8 cellular contexts compared by ENCODE assay signal in the genomic region with DNA sequence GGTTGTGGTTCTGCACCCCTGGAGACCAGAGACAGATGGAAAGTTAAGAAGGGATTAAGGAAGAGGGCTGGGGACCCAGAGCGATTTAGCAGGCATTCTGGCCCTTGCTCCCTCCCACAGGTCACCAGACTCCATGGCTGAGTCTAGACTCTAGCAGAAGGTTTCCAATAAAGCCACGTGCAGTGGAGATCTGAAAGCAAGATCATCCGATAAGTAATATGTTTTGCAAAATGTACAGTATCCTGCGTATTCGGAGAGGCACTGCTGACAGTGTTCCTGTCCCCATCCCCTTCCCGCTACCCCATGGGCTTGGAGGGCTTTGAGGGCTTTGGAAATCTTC. TPM values are rescaled to one million over a fixed set of nuclear protein-coding genes. Genes with fewer than 3 reads are reported as not detected.
DNase-seq lines count a peak whose midpoint lies in the region; ATAC-seq, FAIRE-seq and TF ChIP-seq lines count a peak whose summit lies in the region.

No MANE protein-coding gene starts in this region.

- H3K27me3 Mint-ChIP-seq in activated T-cell treated with anti-CD3 and anti-CD28 coated beads, Interleukin-2, amount 50 U/mL, for 24 hours: no peaks in the 10 kb centered on the region

- H3K4me1 Mint-ChIP-seq in activated T-cell treated with anti-CD3 and anti-CD28 coated beads, Interleukin-2, amount 50 U/mL, for 24 hours (ENCODE audit: low read depth): peaks cover 54% of the 10 kb centered on the region

- H3K9ac ChIP-seq in kidney (ENCODE audit: low read length in 2 of 2): peak overlapping the region in 1 of 2 donors; percentile 29

- DNase-seq in activated T-cell treated with anti-CD3 and anti-CD28 coated beads, Interleukin-2, amount 50 U/mL, for 24 hours: no peak
- DNase-seq in activated T-cell treated with anti-CD3 and anti-CD28 coated beads, Interleukin-2, amount 50 U/mL, for 1 hour: no peak
- DNase-seq in activated naive CD4-positive, alpha-beta T cell treated with anti-CD3 and anti-CD28 coated beads, Interleukin-2, amount 50 U/mL, for 72 hours (ENCODE audit: low spot score in 2 of 2): no peak
- no peak for DNase-seq in kidney
- no peak for DNase-seq in NCI-H1105 treated with DMSO at 0.1 percent for 48 hours (lab: John Stamatoyannopoulos, UW)
- no peak for DNase-seq in NCI-H748 (lab: John Stamatoyannopoulos, UW; ENCODE audit: unreplicated experiment)

- peak overlapping the region; percentile 57 to 75 for H3K4me3 ChIP-seq in kidney (ENCODE audit: low read length in 2 of 2)
- peak overlapping the region; percentile 80 for H3K4me3 ChIP-seq in thymus (ENCODE audit: low read length)

- H3K9me3 Mint-ChIP-seq in activated T-cell treated with anti-CD3 and anti-CD28 coated beads, Interleukin-2, amount 50 U/mL, for 24 hours: no peaks in the 10 kb centered on the region
- peaks cover 0 to 3% of the 10 kb centered on the region in 2 donors for H3K9me3 Mint-ChIP-seq in activated naive CD4-positive, alpha-beta T cell treated with anti-CD3 and anti-CD28 coated beads, Interleukin-2, amount 50 U/mL, for 72 hours

- intact Hi-C loops in kidney (cut with DNase I): no loop called here

- peaks cover 16% of the 10 kb centered on the region for H3K36me3 Mint-ChIP-seq in activated T-cell treated with anti-CD3 and anti-CD28 coated beads, Interleukin-2, amount 50 U/mL, for 24 hours (ENCODE audit: low read depth)
- peaks cover 10 to 28% of the 10 kb centered on the region in 2 donors for H3K36me3 Mint-ChIP-seq in activated naive CD4-positive, alpha-beta T cell treated with anti-CD3 and anti-CD28 coated beads, Interleukin-2, amount 50 U/mL, for 72 hours

- no peaks in the 10 kb centered on the region for H3K9me3 ChIP-seq in kidney (ENCODE audit: control insufficient read depth in 1 of 2, low read length in 2 of 2)
- H3K9me3 ChIP-seq in thymus (ENCODE audit: control insufficient read depth): no peaks in the 10 kb centered on the region

- FAIRE-seq in kidney (lab: Jason Lieb, UNC): no peak

- H3K4me1 ChIP-seq in kidney (ENCODE audit: control insufficient read depth in 1 of 2, insufficient read depth in 1 of 2, low read depth in 1 of 2, low read length in 2 of 2): peaks cover 0 to 7% of the 10 kb centered on the region in 2 donors
- peaks cover 7% of the 10 kb centered on the region for H3K4me1 ChIP-seq in thymus (ENCODE audit: control insufficient read depth, insufficient read depth, low read length)

- ATAC-seq in activated naive CD4-positive, alpha-beta T cell treated with anti-CD3 and anti-CD28 coated beads, Interleukin-2, amount 50 U/mL, for 72 hours: peak; percentile 2 to 16
- no peak for ATAC-seq in GM18858 (IDR thresholded peaks at IDR 0.05; ENCODE audit: unreplicated experiment)

- no peak for TF ChIP-seq CTCF in kidney (IDR thresholded peaks at IDR 0.05; ENCODE audit: borderline replicate concordance, extremely low read depth, insufficient read depth)

- H3K36me3 ChIP-seq in kidney (ENCODE audit: control insufficient read depth in 1 of 2, insufficient read depth in 2 of 2, low read length in 2 of 2) (no peaks in the 10 kb centered on the region), thymus (ENCODE audit: control insufficient read depth, insufficient read depth) (no peaks in the 10 kb centered on the region)

- peak overlapping the region; percentile 80 for H3K4me3 Mint-ChIP-seq in activated T-cell treated with anti-CD3 and anti-CD28 coated beads, Interleukin-2, amount 50 U/mL, for 24 hours

- peak overlapping the region; percentile 73 to 77 for H3K27ac ChIP-seq in kidney (ENCODE audit: low read depth in 2 of 2, low read length in 2 of 2)
- H3K27ac ChIP-seq in thymus (ENCODE audit: low read depth): no peak overlapping the region

- H3K27me3 ChIP-seq in thymus (ENCODE audit: control insufficient read depth, insufficient read depth): peaks cover 2% of the 10 kb centered on the region

- H3K27ac Mint-ChIP-seq in activated T-cell treated with anti-CD3 and anti-CD28 coated beads, Interleukin-2, amount 50 U/mL, for 24 hours: peak overlapping the region; percentile 83
- peak overlapping the region in 1 of 2 donors; percentile 76 for H3K27ac Mint-ChIP-seq in activated naive CD4-positive, alpha-beta T cell treated with anti-CD3 and anti-CD28 coated beads, Interleukin-2, amount 50 U/mL, for 72 hours

- 20% methylated on average over 6 of the region's 6 CpGs for WGBS in thymus

RNA-seq across cellular contexts. Expression of a gene that starts 0.5 kb away (rescaled TPM):
- total RNA-seq in activated naive CD4-positive, alpha-beta T cell treated with anti-CD3 and anti-CD28 coated beads, Interleukin-2, amount 50 U/mL, for 72 hours: 10 to 100 TPM; 12.4 to 26.1 TPM
- total RNA-seq in kidney: 15.2 TPM
- polyA plus RNA-seq in kidney (ENCODE audit: insufficient read depth, low read depth, low replicate concordance): 2.2 TPM
- polyA plus RNA-seq in thymus: 2.6 TPM
